In genomic region chr7:140418653-140419052, GRCh38 we compare ENCODE assay signal across 19 cellular contexts. TPM values are rescaled to one million over a fixed set of nuclear protein-coding genes. Genes with fewer than 3 reads are reported as not detected.
"Had no signal": no experiment of that assay in that cellular context is flagged by ENCODE, and none has a peak within 500 bp of the region (broad histone marks: within the 10 kb centered on the region; RNA-seq: fewer than 3 reads in every experiment).

No MANE protein-coding gene starts in this region.

- ATAC-seq: Panc1, PC-3 had no signal

- DNase-seq: KBM-7; MV-4-11; NCI-H1048; NCI-H1436 treated with DMSO at 0.1 percent for 48 hours; NCI-H1694; NCI-H2029 treated with DMSO at 0.1 percent for 48 hours; NCI-H2107; NCI-H446 treated with DMSO at 0.1 percent for 48 hours; NCI-H526; NCI-H82; NK-92 treated with Interleukin-12 subunit alpha and Interleukin-12 subunit beta, amount 100 ng/mL, for 24 hours; PC-3; SK-N-SH had no signal

- H3K27ac ChIP-seq: RWPE1 had no signal

- H3K9me3 ChIP-seq: SK-N-SH had no signal

RNA-seq across cellular contexts. Expression of gene RAB19, which starts 14.8 kb away (rescaled TPM):
- total RNA-seq: LHCN-M2, MCF 10A, OCI-LY7, SK-MEL-5 had no signal
